Comparison of ENCODE assay signal across 33 cellular contexts in the genomic region with DNA sequence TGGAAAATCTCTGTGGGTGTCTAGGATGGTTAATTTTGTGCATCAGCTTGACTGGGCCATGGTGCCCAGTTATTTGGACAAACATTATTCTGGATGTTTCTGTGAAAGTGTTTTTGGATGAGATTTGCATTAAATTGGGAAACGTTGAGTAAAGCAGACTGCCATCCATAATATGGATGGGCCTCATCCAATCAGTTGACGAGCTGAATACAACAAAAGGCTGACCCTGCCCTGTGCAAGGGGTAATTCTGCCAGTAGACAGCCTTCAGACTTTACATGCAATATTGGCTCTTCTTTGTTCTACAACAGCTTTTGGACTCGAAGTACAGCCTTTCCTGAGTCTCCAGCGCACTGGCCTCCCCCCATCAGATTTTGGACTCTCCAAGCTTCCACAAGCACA. TPM values are rescaled to one million over a fixed set of nuclear protein-coding genes. Genes with fewer than 3 reads are reported as not detected.
"Had no signal": no experiment of that assay in that cellular context is flagged by ENCODE, and none has a peak within 500 bp of the region (broad histone marks: within the 10 kb centered on the region; RNA-seq: fewer than 3 reads in every experiment).

No MANE protein-coding gene starts in this region.

- H3K4me3 ChIP-seq: body of pancreas, PC-9 had no signal

- H3K27ac ChIP-seq: adrenal gland, body of pancreas, PC-9, RWPE1, VCaP had no signal

- H3K27me3 Mint-ChIP-seq: activated B cell treated with CpG ODN at 0.5 μM for 24 hours had no signal

- H3K9me3 Mint-ChIP-seq: activated B cell treated with CpG ODN at 0.5 μM for 24 hours; activated CD4-positive, alpha-beta memory T cell treated with anti-CD3 and anti-CD28 coated beads for 36 hours; activated naive CD4-positive, alpha-beta T cell treated with anti-CD3 and anti-CD28 coated beads for 36 hours; activated naive CD4-positive, alpha-beta T cell treated with anti-CD3 and anti-CD28 coated beads, Interleukin-2, amount 50 U/mL, for 72 hours; activated T-cell treated with anti-CD3 and anti-CD28 coated beads, Interleukin-2, amount 50 U/mL, for 72 hours had no signal

- H3K4me1 ChIP-seq: adrenal gland had no signal

- H3K9me3 ChIP-seq: adrenal gland, body of pancreas had no signal

- DNase-seq: activated B cell treated with CpG ODN at 0.5 μM for 24 hours; activated CD4-positive, alpha-beta memory T cell treated with anti-CD3 and anti-CD28 coated beads for 36 hours; activated CD4-positive, alpha-beta T cell treated with anti-CD3 and anti-CD28 coated beads for 4 hours; activated CD4-positive, alpha-beta T cell treated with anti-CD3 and anti-CD28 coated beads, Interleukin-2, amount 50 U/mL, for 1 hour; activated CD4-positive, CD25-positive, alpha-beta regulatory T cell treated with anti-CD3 and anti-CD28 coated beads, Interleukin-2, amount 50 U/mL, for 72 hours; activated gamma-delta T cell treated with Interleukin-2 at 50 U/mL for 16 hours; activated naive CD4-positive, alpha-beta T cell treated with anti-CD3 and anti-CD28 coated beads for 36 hours; activated T-cell treated with anti-CD3 and anti-CD28 coated beads, Interleukin-2, amount 50 U/mL, for 1 hour; activated T-cell treated with anti-CD3 and anti-CD28 coated beads, Interleukin-2, amount 50 U/mL, for 72 hours; adrenal gland; body of pancreas; caudate nucleus; cerebellar nuclear complex; MM.1S; MV-4-11; NCI-H1092; NCI-H1436 treated with DMSO at 0.1 percent for 48 hours; NCI-H1694 treated with DMSO at 0.1 percent for 48 hours; NCI-H2029; NCI-H510A; NCI-H526; NCI-H748 treated with DMSO at 0.1 percent for 48 hours; NK-92 treated with Interleukin-12 subunit alpha and Interleukin-12 subunit beta, amount 100 ng/mL, for 24 hours; PC-9; SIG-M5; SW 1271; T-helper 1 cell; T-helper 2 cell; T-helper 9 cell had no signal

- H3K36me3 ChIP-seq: adrenal gland had no signal

- H3K27ac Mint-ChIP-seq: activated B cell treated with CpG ODN at 0.5 μM for 24 hours; activated CD4-positive, alpha-beta memory T cell treated with anti-CD3 and anti-CD28 coated beads for 36 hours; activated naive CD4-positive, alpha-beta T cell treated with anti-CD3 and anti-CD28 coated beads for 36 hours; activated naive CD4-positive, alpha-beta T cell treated with anti-CD3 and anti-CD28 coated beads, Interleukin-2, amount 50 U/mL, for 72 hours; activated T-cell treated with anti-CD3 and anti-CD28 coated beads, Interleukin-2, amount 50 U/mL, for 72 hours had no signal

- H3K4me3 Mint-ChIP-seq: activated B cell treated with CpG ODN at 0.5 μM for 24 hours; activated CD4-positive, alpha-beta memory T cell treated with anti-CD3 and anti-CD28 coated beads for 36 hours; activated T-cell treated with anti-CD3 and anti-CD28 coated beads, Interleukin-2, amount 50 U/mL, for 72 hours had no signal

- ATAC-seq: activated naive CD4-positive, alpha-beta T cell treated with anti-CD3 and anti-CD28 coated beads, Interleukin-2, amount 50 U/mL, for 72 hours; activated T-cell treated with anti-CD3 and anti-CD28 coated beads, Interleukin-2, amount 50 U/mL, for 72 hours; body of pancreas; Right ventricle myocardium inferior had no signal

RNA-seq across cellular contexts. Expression of gene CDKN3, which starts 1.5 kb away (rescaled TPM):
- total RNA-seq: body of pancreas had no signal
